Comparison of ENCODE assay signal across 17 cellular contexts in genomic region chr18:13433685-13434084, GRCh38.
A peak's percentile ranks its signal among the peaks of the same experiment; 100 is the strongest.
DNase-seq lines count a peak whose midpoint lies in the region; ATAC-seq, FAIRE-seq and TF ChIP-seq lines count a peak whose summit lies in the region.
"Had no signal": no experiment of that assay in that cellular context is flagged by ENCODE, and none has a peak within 500 bp of the region (broad histone marks: within the 10 kb centered on the region; RNA-seq: fewer than 3 reads in every experiment).

No MANE protein-coding gene starts in this region.

- TF ChIP-seq RAD21 in liver (IDR thresholded peaks at IDR 0.05) (no peak), HepG2 (CRISPR knock-in tag; IDR thresholded peaks at IDR 0.05) (no peak)

- no peaks in the 10 kb centered on the region for H3K79me2 ChIP-seq in HepG2 (ENCODE audit: insufficient read depth, low read length)

- TF ChIP-seq CTCF in liver (IDR thresholded peaks at IDR 0.05; ENCODE audit: low read depth, low read length, missing input control): no peak
- TF ChIP-seq CTCF in HepG2 (CRISPR knock-in tag; IDR thresholded peaks at IDR 0.05): no peak
- TF ChIP-seq CTCF in heart right ventricle (IDR thresholded peaks at IDR 0.05): no peak
- no peak for TF ChIP-seq CTCF in uterus (IDR thresholded peaks at IDR 0.05)

- POLR2A ChIA-PET in HepG2 (lab: Yijun Ruan, JAX): no interaction called here

- H3K9me3 ChIP-seq in liver (ENCODE audit: control insufficient read depth in 4 of 4, low read length in 3 of 4) (no peaks in the 10 kb centered on the region), HepG2 (ENCODE audit: low read length) (no peaks in the 10 kb centered on the region), heart right ventricle (no peaks in the 10 kb centered on the region), uterus (no peaks in the 10 kb centered on the region)
- H3K9me3 ChIP-seq: A549 had no signal

- TF ChIP-seq POLR2A in HepG2 (IDR thresholded peaks at IDR 0.05; ENCODE audit: insufficient read depth in 1 of 2, low read depth in 2 of 2, low read length in 2 of 2) (no peak), uterus (IDR thresholded peaks at IDR 0.05) (no peak)

- no peak overlapping the region for H2AFZ ChIP-seq in HepG2 (ENCODE audit: low read length)
- H2AFZ ChIP-seq: GM23338, PC-9 had no signal

- in situ Hi-C loops in HepG2 (cut with HindIII; ENCODE audit: extremely low pct_ligation_motif_present, low pct_unique_long_range_greater_than_20kb): no loop called here

- no TSS peak for BruUV-seq in HepG2 (replicated peaks; lab: Mats Ljungman, UMichigan)

- H4K20me1 ChIP-seq in HepG2 (ENCODE audit: insufficient read depth, low read length): no peaks in the 10 kb centered on the region

- FAIRE-seq in HepG2 (lab: Jason Lieb, UNC): no peak
- FAIRE-seq: A549 had no signal

- H3K4me3 ChIP-seq in liver (ENCODE audit: low read depth in 1 of 3, low read length in 3 of 3) (no peak overlapping the region), HepG2 (replicated peaks in 1 of 3; ENCODE audit: insufficient read depth in 1 of 3, low read depth in 2 of 3, low read length in 3 of 3) (no peak overlapping the region), heart right ventricle (no peak overlapping the region), uterus (no peak overlapping the region)
- H3K4me3 ChIP-seq: A549, GM23338, PC-9 had no signal

- ATAC-seq in HepG2 (no peak), heart right ventricle (no peak)
- ATAC-seq: A549, GM23338 had no signal

- H3K36me3 ChIP-seq in liver (ENCODE audit: control insufficient read depth in 4 of 4, insufficient read depth in 3 of 4, low read depth in 1 of 4, low read length in 3 of 4) (no peaks in the 10 kb centered on the region), HepG2 (replicated peaks in 1 of 2; ENCODE audit: control insufficient read depth in 1 of 2, insufficient read depth in 2 of 2, low read length in 2 of 2) (no peaks in the 10 kb centered on the region), heart right ventricle (no peaks in the 10 kb centered on the region), uterus (no peaks in the 10 kb centered on the region)

- H3K4me1 ChIP-seq in liver (ENCODE audit: control insufficient read depth in 4 of 4, insufficient read depth in 4 of 4, low read length in 3 of 4): peaks cover 9 to 34% (median 27%) of the 10 kb centered on the region in 4 donors
- H3K4me1 ChIP-seq in HepG2 (ENCODE audit: insufficient read depth, low read length): peaks cover 6% of the 10 kb centered on the region; the same call in 1 of the 2 replicates
- H3K4me1 ChIP-seq in heart right ventricle: peaks cover 5 to 49% (median 33%) of the 10 kb centered on the region in 9 donors
- H3K4me1 ChIP-seq in uterus: no peaks in the 10 kb centered on the region

- no peaks in the 10 kb centered on the region for H3K27me3 ChIP-seq in liver (ENCODE audit: control insufficient read depth in 4 of 4, insufficient read depth in 4 of 4, low read length in 3 of 4)
- H3K27me3 ChIP-seq in HepG2 (ENCODE audit: control insufficient read depth in 1 of 2, insufficient read depth in 2 of 2, low read length in 2 of 2): no peaks in the 10 kb centered on the region
- no peaks in the 10 kb centered on the region for H3K27me3 ChIP-seq in heart right ventricle
- H3K27me3 ChIP-seq in uterus: no peaks in the 10 kb centered on the region

- DNase-seq in HepG2 (ENCODE audit: low spot score): no peak
- peak; percentile 28 for DNase-seq in amniotic epithelial cell (ENCODE audit: low read depth)
- peak; percentile 49 for DNase-seq in iris pigment epithelial cell (ENCODE audit: low read depth)
- no peak for DNase-seq in heart right ventricle
- no peak for DNase-seq in uterus
- DNase-seq in NCI-H524 (lab: John Stamatoyannopoulos, UW): no peak
- DNase-seq: DMS79 treated with DMSO at 0.1 percent for 48 hours; KBM-7; NCI-H1092; NCI-H226; NCI-H69; NK-92 treated with Interleukin-12 subunit alpha and Interleukin-12 subunit beta, amount 100 ng/mL, for 24 hours; PC-9 had no signal

- peak overlapping the region; percentile 66 to 81 for H3K27ac ChIP-seq in liver (ENCODE audit: low read depth in 1 of 2, low read length in 2 of 2)
- H3K27ac ChIP-seq in HepG2 (ENCODE audit: extremely low read length, insufficient read depth, low read length): no peak overlapping the region
- H3K27ac ChIP-seq in heart right ventricle: no peak overlapping the region
- peak overlapping the region in 1 of 2 donors; percentile 39 for H3K27ac ChIP-seq in uterus
- H3K27ac ChIP-seq: A549, HL-60, PC-9 had no signal

- H3K9ac ChIP-seq in liver (ENCODE audit: low read depth in 1 of 2, low read length in 2 of 2) (no peak overlapping the region), HepG2 (ENCODE audit: insufficient read depth, low read depth, low read length) (no peak overlapping the region)

- intact Hi-C loops in HepG2 (cut with micrococcal nuclease; ENCODE audit: unreplicated experiment) (no loop called here), heart right ventricle (cut with DNase I) (loop anchor here in 1 of 10 donors (10.0 kb wide), 1 partner anchor 49 kb away; no protein-coding TSS in a partner anchor), uterus (cut with DNase I; ENCODE audit: low total_unique reads) (no loop called here)

- no peak overlapping the region for H3K4me2 ChIP-seq in HepG2 (ENCODE audit: low read depth, low read length)
- H3K4me2 ChIP-seq: A549, GM23338, PC-9 had no signal

- CTCF ChIA-PET in HepG2 (lab: Yijun Ruan, JAX; ENCODE audit: low intra/inter-chr PET ratio, low total read pairs): no interaction called here

- TF ChIP-seq EP300 in HepG2 (IDR thresholded peaks at IDR 0.05; ENCODE audit: low read depth in 2 of 2, low read length in 2 of 2) (no peak), HepG2 (CRISPR knock-in tag; IDR thresholded peaks at IDR 0.05; ENCODE audit: borderline replicate concordance) (no peak)

- 72% methylated on average over 5 of the region's 5 CpGs for WGBS in liver
- 94% methylated on average over 5 of the region's 5 CpGs for WGBS in HepG2 (ENCODE audit: low lambda C conversion rate)
- 87 to 88% methylated on average over 5 of the region's 5 CpGs for WGBS in heart right ventricle, 2 donors

TF ChIP-seq in liver, 16 proteins besides CTCF, POLR2A, EP300 and RAD21 (continues in another document):
- TF ChIP-seq EGR1 (IDR thresholded peaks at IDR 0.05; ENCODE audit: low read depth in 2 of 2) (no peak), RXRA (IDR thresholded peaks at IDR 0.05) (no peak)
- TF ChIP-seq, protein P1, sequence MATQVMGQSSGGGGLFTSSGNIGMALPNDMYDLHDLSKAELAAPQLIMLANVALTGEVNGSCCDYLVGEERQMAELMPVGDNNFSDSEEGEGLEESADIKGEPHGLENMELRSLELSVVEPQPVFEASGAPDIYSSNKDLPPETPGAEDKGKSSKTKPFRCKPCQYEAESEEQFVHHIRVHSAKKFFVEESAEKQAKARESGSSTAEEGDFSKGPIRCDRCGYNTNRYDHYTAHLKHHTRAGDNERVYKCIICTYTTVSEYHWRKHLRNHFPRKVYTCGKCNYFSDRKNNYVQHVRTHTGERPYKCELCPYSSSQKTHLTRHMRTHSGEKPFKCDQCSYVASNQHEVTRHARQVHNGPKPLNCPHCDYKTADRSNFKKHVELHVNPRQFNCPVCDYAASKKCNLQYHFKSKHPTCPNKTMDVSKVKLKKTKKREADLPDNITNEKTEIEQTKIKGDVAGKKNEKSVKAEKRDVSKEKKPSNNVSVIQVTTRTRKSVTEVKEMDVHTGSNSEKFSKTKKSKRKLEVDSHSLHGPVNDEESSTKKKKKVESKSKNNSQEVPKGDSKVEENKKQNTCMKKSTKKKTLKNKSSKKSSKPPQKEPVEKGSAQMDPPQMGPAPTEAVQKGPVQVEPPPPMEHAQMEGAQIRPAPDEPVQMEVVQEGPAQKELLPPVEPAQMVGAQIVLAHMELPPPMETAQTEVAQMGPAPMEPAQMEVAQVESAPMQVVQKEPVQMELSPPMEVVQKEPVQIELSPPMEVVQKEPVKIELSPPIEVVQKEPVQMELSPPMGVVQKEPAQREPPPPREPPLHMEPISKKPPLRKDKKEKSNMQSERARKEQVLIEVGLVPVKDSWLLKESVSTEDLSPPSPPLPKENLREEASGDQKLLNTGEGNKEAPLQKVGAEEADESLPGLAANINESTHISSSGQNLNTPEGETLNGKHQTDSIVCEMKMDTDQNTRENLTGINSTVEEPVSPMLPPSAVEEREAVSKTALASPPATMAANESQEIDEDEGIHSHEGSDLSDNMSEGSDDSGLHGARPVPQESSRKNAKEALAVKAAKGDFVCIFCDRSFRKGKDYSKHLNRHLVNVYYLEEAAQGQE (IDR thresholded peaks at IDR 0.05): no peak

TF ChIP-seq in HepG2, 621 proteins besides CTCF, POLR2A, EP300 and RAD21:
- TF ChIP-seq ZNF44 (CRISPR knock-in tag; IDR thresholded peaks at IDR 0.05) (no peak), SMYD3 (CRISPR knock-in tag; IDR thresholded peaks at IDR 0.05) (no peak), TBX3 (IDR thresholded peaks at IDR 0.05; ENCODE audit: borderline replicate concordance) (no peak), NFE2L1 (CRISPR knock-in tag; IDR thresholded peaks at IDR 0.05; ENCODE audit: borderline replicate concordance) (no peak), FOXA3 (CRISPR knock-in tag; IDR thresholded peaks at IDR 0.05) (no peak), CBX5 (CRISPR knock-in tag; IDR thresholded peaks at IDR 0.05; ENCODE audit: borderline replicate concordance) (no peak), SIN3B (IDR thresholded peaks at IDR 0.05; ENCODE audit: low read length) (no peak), HNRNPUL1 (IDR thresholded peaks at IDR 0.05; ENCODE audit: low read depth, low read length) (no peak), DPF2 (CRISPR knock-in tag; IDR thresholded peaks at IDR 0.05; ENCODE audit: borderline replicate concordance, low read depth) (no peak), SNAPC5 (CRISPR knock-in tag; IDR thresholded peaks at IDR 0.05; ENCODE audit: borderline replicate concordance) (no peak)
- TF ChIP-seq, protein P2, sequence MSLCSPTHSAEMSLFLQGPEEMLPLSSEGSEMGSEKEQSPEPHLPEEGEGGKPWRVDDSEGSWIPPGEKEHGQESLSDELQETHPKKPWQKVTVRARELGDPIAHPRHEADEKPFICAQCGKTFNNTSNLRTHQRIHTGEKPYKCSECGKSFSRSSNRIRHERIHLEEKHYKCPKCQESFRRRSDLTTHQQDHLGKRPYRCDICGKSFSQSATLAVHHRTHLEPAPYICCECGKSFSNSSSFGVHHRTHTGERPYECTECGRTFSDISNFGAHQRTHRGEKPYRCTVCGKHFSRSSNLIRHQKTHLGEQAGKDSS (CRISPR knock-in tag; IDR thresholded peaks at IDR 0.05; ENCODE audit: borderline replicate concordance, low read depth): no peak

Comparison
In these comparisons a context has a peak if more than half of its experiments do, and no peak if none do; other contexts are left out.
1. H3K27ac ChIP-seq: peak in liver (2 of 2); none in HepG2 (single experiment) and heart right ventricle (0 of 10).
2. DNase-seq: peak in amniotic epithelial cell (single experiment) and iris pigment epithelial cell (single experiment); none in HepG2 (single experiment), heart right ventricle (0 of 2), uterus (0 of 2) and NCI-H524 (0 of 2).